Comparison of ENCODE assay signal across 9 cellular contexts in the genomic region with DNA sequence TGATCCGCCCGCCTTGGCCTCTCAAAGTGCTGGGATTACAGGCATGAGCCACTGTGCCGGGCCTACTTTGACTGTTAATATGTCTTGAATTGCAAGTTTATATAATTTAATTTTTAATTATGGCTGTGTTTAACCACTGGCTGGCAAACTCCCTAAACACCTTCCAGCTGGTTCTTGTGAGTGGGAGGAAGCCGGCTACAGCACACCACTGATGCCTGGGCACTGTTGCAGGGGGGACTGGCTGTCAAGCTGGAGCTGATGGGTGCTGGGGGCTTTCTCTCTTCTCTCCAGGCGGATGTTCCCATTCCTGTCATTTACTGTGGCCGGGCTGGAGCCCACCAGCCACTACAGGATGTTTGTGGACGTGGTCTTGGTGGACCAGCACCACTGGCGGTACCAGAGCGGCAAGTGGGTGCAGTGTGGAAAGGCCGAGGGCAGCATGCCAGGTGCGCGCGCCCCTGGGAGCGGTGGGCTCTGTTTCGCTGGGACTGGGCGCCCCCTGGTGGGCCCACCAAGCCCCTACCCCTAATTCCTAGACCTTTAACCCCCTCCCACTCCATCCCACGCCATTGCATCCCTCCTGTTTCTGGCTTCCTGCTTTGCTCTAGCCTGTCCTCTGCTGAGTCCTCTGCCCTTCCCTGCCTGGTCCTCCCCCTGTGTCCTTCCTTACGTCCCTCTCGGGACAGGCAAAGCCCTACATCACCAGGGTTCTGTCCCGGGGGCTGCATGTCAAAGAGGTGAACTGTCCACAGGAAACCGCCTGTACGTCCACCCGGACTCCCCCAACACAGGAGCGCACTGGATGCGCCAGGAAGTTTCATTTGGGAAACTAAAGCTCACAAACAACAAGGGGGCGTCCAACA. TPM values are rescaled to one million over a fixed set of nuclear protein-coding genes. Genes with fewer than 3 reads are reported as not detected.
DNase-seq lines count a peak whose midpoint lies in the region; ATAC-seq and TF ChIP-seq lines count a peak whose summit lies in the region.
"Had no signal": no experiment of that assay in that cellular context is flagged by ENCODE, and none has a peak within 500 bp of the region (broad histone marks: within the 10 kb centered on the region; RNA-seq: fewer than 3 reads in every experiment).

No MANE protein-coding gene starts in this region.

- intact Hi-C loops in dorsolateral prefrontal cortex (cut with DNase I) (no loop called here), left colon (cut with DNase I, micrococcal nuclease) (no loop called here)

- peaks cover 0 to 3% of the 10 kb centered on the region in 2 donors for H3K27me3 Mint-ChIP-seq in T-cell

- H3K79me2 ChIP-seq in GM23248 (ENCODE audit: insufficient read depth): no peaks in the 10 kb centered on the region
- H3K79me2 ChIP-seq: parathyroid adenoma had no signal

- H3K9ac ChIP-seq in GM23248: no peak overlapping the region
- H3K9ac ChIP-seq: parathyroid adenoma had no signal

- ATAC-seq in T-cell (replicated peaks in 1 of 4): peak; percentile 51 to 75 (median 67)
- no peak for ATAC-seq in left colon

- no peaks in the 10 kb centered on the region for H3K9me3 ChIP-seq in GM23248 (ENCODE audit: low read depth)

- POLR2A ChIA-PET in T-cell (lab: Charles Lee): interaction anchor here in 1 of 2 donors (0.6 to 0.7 kb wide), 2 partner anchors 120 to 1942 kb away, joined by 3 read pairs; no protein-coding TSS in a partner anchor

- no peaks in the 10 kb centered on the region for H3K9me2 ChIP-seq in GM23248 (ENCODE audit: insufficient read depth)

- 33 to 37% methylated on average over 21 to 24 of the region's 26 CpGs for WGBS in GM23248 (ENCODE audit: low coverage in 1 of 2, low lambda C conversion rate in 2 of 2, missing lambda C conversion rate in 2 of 2), 2 experiments

- no peaks in the 10 kb centered on the region for H3K36me3 Mint-ChIP-seq in T-cell

- DNase-seq in GM13977 (ENCODE audit: low spot score) (peak; percentile 68), T-cell (peak in 22 of 34 experiments; percentile 18 to 56 (median 41)), dorsolateral prefrontal cortex (no peak), retina (peak; percentile 77), left colon (no peak), GM23248 (no peak), medulla oblongata (ENCODE audit: extremely low spot score) (no peak)

- CTCF ChIA-PET in T-cell (lab: Charles Lee): interaction anchor here (0.6 to 2.0 kb wide), 5 partner anchors 10 to 78 kb away, joined by 3 to 7 read pairs (median 4); partner anchors contain the start of gene TBX21 (in 1 of the 2)

- no peaks in the 10 kb centered on the region for H3K9me3 Mint-ChIP-seq in T-cell

- peak overlapping the region; percentile 66 to 79 for H3K27ac Mint-ChIP-seq in T-cell

- H3K36me3 ChIP-seq in GM23248 (ENCODE audit: low read depth): no peaks in the 10 kb centered on the region

- no peaks in the 10 kb centered on the region for H3K4me1 ChIP-seq in GM23248 (ENCODE audit: insufficient read depth)
- H3K4me1 ChIP-seq: parathyroid adenoma had no signal

- no peak overlapping the region for H3K4me3 ChIP-seq in dorsolateral prefrontal cortex
- H3K4me3 ChIP-seq in GM23248: no peak overlapping the region

- no peak overlapping the region for H3K4me2 ChIP-seq in GM23248 (ENCODE audit: unreplicated experiment)

- H4K20me1 ChIP-seq in GM23248 (ENCODE audit: insufficient read depth): no peaks in the 10 kb centered on the region

- H3K27ac ChIP-seq in 22Rv1: no peak overlapping the region
- no peak overlapping the region for H3K27ac ChIP-seq in dorsolateral prefrontal cortex
- no peak overlapping the region for H3K27ac ChIP-seq in GM23248
- H3K27ac ChIP-seq: parathyroid adenoma had no signal

- in situ Hi-C loops in GM13977 (cut with MboI; ENCODE audit: low pct_unique_long_range_greater_than_20kb, low sequenced_read_pairs, unreplicated experiment) (no loop called here), GM23248 (cut with MboI) (no loop called here)

- peaks cover 20 to 36% (median 26%) of the 10 kb centered on the region in 3 donors for H3K4me1 Mint-ChIP-seq in T-cell

- H3K4me3 Mint-ChIP-seq in T-cell: peak overlapping the region; percentile 17 to 60 (median 34)

- no peak overlapping the region for H2AFZ ChIP-seq in GM23248
- H2AFZ ChIP-seq: parathyroid adenoma had no signal

- H3K27me3 ChIP-seq in dorsolateral prefrontal cortex (peaks cover 0 to 69% (median 25%) of the 10 kb centered on the region in 45 donors), GM23248 (replicated peaks; ENCODE audit: insufficient read depth) (peaks cover 45% of the 10 kb centered on the region)

- no peaks in the 10 kb centered on the region for H3F3A ChIP-seq in GM23248 (ENCODE audit: insufficient read depth)

- TF ChIP-seq CTCF in 22Rv1 (IDR thresholded peaks at IDR 0.05) (peak; percentile 37), GM13977 (IDR thresholded peaks at IDR 0.05; ENCODE audit: extremely low read depth, insufficient read depth, missing control alignments) (peak; percentile 63), dorsolateral prefrontal cortex (IDR thresholded peaks at IDR 0.05 in 54 of 56, conservative IDR thresholded peaks at IDR 0.05 in 2 of 56; ENCODE audit: low read depth in 1 of 56, partially characterized antibody in 56 of 56) (peak in 49 of 56 donors; percentile 16 to 63 (median 40))

RNA-seq across cellular contexts. Expression of gene TBX21, which starts 9.5 kb away (rescaled TPM):
- total RNA-seq in T-cell (10 to 100 TPM in 4 of 5 donors, 1 to 10 TPM in 1; 7.9 to 37.3 (median 20.8) TPM), dorsolateral prefrontal cortex (under 1 TPM in 28 of 120 experiments, not detected in 92; 0.19 to 0.74 (median 0.39) TPM), left colon (under 1 TPM; 0.34 to 0.56 TPM)
- total RNA-seq in GM23248 (2014; rRNA removed; shearing (Covaris generic)): not detected in 2 replicates
- not detected in 2 replicates for polyA plus RNA-seq in GM23248 (2016; fragmentation: Nextera tagmentation; extraction: Ambion mirVana)

RNA-seq across cellular contexts. Expression of gene TBKBP1, which starts 48.6 kb away (rescaled TPM):
- total RNA-seq in T-cell (10 to 100 TPM in 1 of 5 donors, 1 to 10 TPM in 4; 4.5 to 20.5 (median 7.2) TPM), dorsolateral prefrontal cortex (10 to 100 TPM; 15.3 to 57.8 (median 37.2) TPM), left colon (1 to 10 TPM; 1.5 to 3.8 TPM)
- total RNA-seq in GM23248 (2014; rRNA removed; shearing (Covaris generic)): 12.3 and 25.8 TPM in 2 replicates
- 1.1 and 1.2 TPM in 2 replicates for polyA plus RNA-seq in GM23248 (2016; fragmentation: Nextera tagmentation; extraction: Ambion mirVana)

Comparison
In these comparisons a context has a peak if more than half of its experiments do, and no peak if none do; other contexts are left out.
1. DNase-seq: peak in GM13977 (single experiment), T-cell (22 of 34) and retina (single experiment); none in dorsolateral prefrontal cortex (0 of 10), left colon (0 of 2), GM23248 (single experiment) and medulla oblongata (single experiment).
2. Peak in every context shown above with its lines, with median percentiles within 50 percentile points of each other: CTCF ChIP-seq.